Comparison of ENCODE assay signal across 14 cellular contexts in the genomic region with DNA sequence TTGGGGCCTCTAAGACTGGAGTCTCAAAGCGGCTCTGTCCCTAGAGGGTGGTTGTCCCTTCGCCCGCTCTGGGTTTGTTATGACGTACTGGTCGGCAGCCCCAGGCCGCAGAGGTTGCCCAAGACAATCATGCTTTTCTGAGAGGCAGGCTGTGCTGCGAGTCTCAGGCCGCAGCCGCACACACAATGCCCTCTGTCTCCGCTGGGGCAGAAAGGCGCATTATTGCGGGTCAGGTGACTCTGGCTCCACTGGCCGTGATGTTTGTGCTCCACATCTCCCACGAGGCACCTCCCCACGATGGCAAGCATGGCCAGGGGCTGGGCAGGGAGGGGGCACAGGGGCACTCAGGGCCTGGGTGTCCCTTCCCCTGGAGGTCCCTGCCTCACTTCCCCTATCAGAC. TPM values are rescaled to one million over a fixed set of nuclear protein-coding genes. Genes with fewer than 3 reads are reported as not detected.
A peak's percentile ranks its signal among the peaks of the same experiment; 100 is the strongest.
DNase-seq lines count a peak whose midpoint lies in the region; ATAC-seq and TF ChIP-seq lines count a peak whose summit lies in the region.
"Had no signal": no experiment of that assay in that cellular context is flagged by ENCODE, and none has a peak within 500 bp of the region (broad histone marks: within the 10 kb centered on the region; RNA-seq: fewer than 3 reads in every experiment).

No MANE protein-coding gene starts in this region.

- no peak overlapping the region for H3K4me3 ChIP-seq in esophagus squamous epithelium
- H3K4me3 ChIP-seq in neuronal stem cell (ENCODE audit: low read length in 2 of 2) = no peak overlapping the region
- no peak overlapping the region for H3K4me3 ChIP-seq in thyroid gland (replicated peaks in 1 of 3)
- H3K4me3 ChIP-seq in mucosa of descending colon = no peak overlapping the region

- 87 to 96% methylated on average over 5 to 14 of the region's 15 CpGs for WGBS in esophagus squamous epithelium, 2 donors
- no CpG with 5 or more reads among the region's 15 CpGs for WGBS in neuronal stem cell (ENCODE audit: extremely low coverage in 2 of 2, insufficient read length in 2 of 2, insufficient replicate concordance in 1 of 2), 2 donors
- WGBS in thyroid gland, 2 donors = 84 to 98% methylated on average over 12 to 15 of the region's 15 CpGs

- H3K79me1 ChIP-seq in neuronal stem cell (ENCODE audit: low read depth, low read length) = no peaks in the 10 kb centered on the region

- no peak overlapping the region for H3K4me2 ChIP-seq in neuronal stem cell (ENCODE audit: insufficient read depth, low read length, poor library complexity, severe bottlenecking)

- no peak overlapping the region for H3K4ac ChIP-seq in neuronal stem cell (ENCODE audit: low read length)

- no peak overlapping the region for H4K8ac ChIP-seq in neuronal stem cell (ENCODE audit: low read depth, low read length)

- H3K9me3 ChIP-seq in esophagus squamous epithelium (no peaks in the 10 kb centered on the region), neuronal stem cell (replicated peaks in 1 of 2; ENCODE audit: control insufficient read depth in 2 of 2, insufficient read depth in 1 of 2, low read depth in 1 of 2, low read length in 2 of 2) (no peaks in the 10 kb centered on the region), thyroid gland (no peaks in the 10 kb centered on the region), mucosa of descending colon (no peaks in the 10 kb centered on the region)

- intact Hi-C loops in esophagus squamous epithelium (cut with DNase I) = no loop called here
- intact Hi-C loops in thyroid gland (cut with DNase I) = no loop called here
- intact Hi-C loops in mucosa of descending colon (cut with DNase I, micrococcal nuclease) = no loop called here

- peak overlapping the region; percentile 5 for H2BK12ac ChIP-seq in neuronal stem cell (ENCODE audit: low read length)

- H3K27me3 ChIP-seq in esophagus squamous epithelium (no peaks in the 10 kb centered on the region), neuronal stem cell (ENCODE audit: control insufficient read depth in 3 of 3, insufficient read depth in 3 of 3, low read depth in 1 of 3, low read length in 3 of 3) (peaks cover 0 to 21% (median 1%) of the 10 kb centered on the region in 3 experiments), thyroid gland (no peaks in the 10 kb centered on the region)

- TF ChIP-seq CTCF in esophagus squamous epithelium (IDR thresholded peaks at IDR 0.05) (no peak), thyroid gland (IDR thresholded peaks at IDR 0.05) (no peak), omental fat pad (IDR thresholded peaks at IDR 0.05) (no peak), mucosa of descending colon (IDR thresholded peaks at IDR 0.05) (no peak)

- H2BK15ac ChIP-seq in neuronal stem cell (ENCODE audit: low read length) = peak overlapping the region; percentile 52

- DNase-seq in anterior cingulate cortex (lab: John Stamatoyannopoulos, UW) (peak in 55 of 58 donors; percentile 29 to 96 (median 80)), esophagus squamous epithelium (lab: John Stamatoyannopoulos, UW) (no peak), neuronal stem cell (ENCODE audit: low spot score) (no peak), thyroid gland (peak in 1 of 2 donors; percentile 39), omental fat pad (ENCODE audit: low spot score) (no peak), mucosa of descending colon (no peak)
- DNase-seq in stimulated activated CD4-positive, alpha-beta T cell treated with anti-CD3 and anti-CD28 coated beads, Interleukin-12 subunit alpha, Interleukin-12 subunit beta, amount 100 ng/mL, for 4 hours = no peak
- DNase-seq: activated CD8-positive, alpha-beta T cell treated with anti-CD3 and anti-CD28 coated beads, Interleukin-2, amount 10 ng/mL, durations not matched to agents 7 days and 5 days; activated naive CD4-positive, alpha-beta T cell treated with anti-CD3 and anti-CD28 coated beads for 36 hours; CD4-positive, alpha-beta memory T cell; left colon; NCI-H1417 treated with DMSO at 0.1 percent for 48 hours; stimulated activated CD4-positive, alpha-beta T cell treated with anti-CD3 and anti-CD28 coated beads, Interleukin-4, amount 100 ng/mL, for 1 hour had no signal

- H3K27ac ChIP-seq in esophagus squamous epithelium (peak overlapping the region; percentile 84 to 91 (median 88)), neuronal stem cell (replicated peaks; ENCODE audit: low read length) (no peak overlapping the region), thyroid gland (peak overlapping the region; percentile 85 to 99 (median 93))

- peak overlapping the region; percentile 45 for H2AFZ ChIP-seq in neuronal stem cell (ENCODE audit: low read length)

- peaks cover 37 to 63% (median 38%) of the 10 kb centered on the region in 3 donors for H3K4me1 ChIP-seq in esophagus squamous epithelium
- H3K4me1 ChIP-seq in neuronal stem cell (ENCODE audit: control insufficient read depth in 2 of 2, insufficient read depth in 1 of 2, low read depth in 1 of 2, low read length in 2 of 2) = peaks cover 0 to 20% of the 10 kb centered on the region in 2 donors
- H3K4me1 ChIP-seq in thyroid gland = peaks cover 20 to 43% of the 10 kb centered on the region in 2 donors
- peaks cover 15% of the 10 kb centered on the region for H3K4me1 ChIP-seq in mucosa of descending colon (ENCODE audit: low read depth)

- no peak overlapping the region for H3K9ac ChIP-seq in neuronal stem cell (ENCODE audit: low read depth, low read length, poor library complexity)

- TF ChIP-seq POLR2A in esophagus squamous epithelium (IDR thresholded peaks at IDR 0.05) (no peak), thyroid gland (IDR thresholded peaks at IDR 0.05) (no peak)

- H3K18ac ChIP-seq in neuronal stem cell (ENCODE audit: low read length) = peak overlapping the region; percentile 39

- no peak overlapping the region for H3K14ac ChIP-seq in neuronal stem cell (ENCODE audit: low read length)

- H4K91ac ChIP-seq in neuronal stem cell (ENCODE audit: low read depth, low read length, poor library complexity) = no peak overlapping the region

- no peak overlapping the region for H2BK120ac ChIP-seq in neuronal stem cell (ENCODE audit: low read depth, low read length)

- H3K36me3 ChIP-seq in esophagus squamous epithelium (no peaks in the 10 kb centered on the region), neuronal stem cell (replicated peaks in 1 of 2; ENCODE audit: control insufficient read depth in 2 of 2, insufficient read depth in 2 of 2, low read length in 2 of 2) (no peaks in the 10 kb centered on the region), thyroid gland (no peaks in the 10 kb centered on the region), mucosa of descending colon (ENCODE audit: low read depth) (no peaks in the 10 kb centered on the region)

- ATAC-seq in omental fat pad (ENCODE audit: low FRiP score) = no peak
- ATAC-seq in mucosa of descending colon = no peak
- ATAC-seq: activated CD8-positive, alpha-beta T cell treated with anti-CD3 and anti-CD28 coated beads, Interleukin-2, amount 10 ng/mL, durations not matched to agents 7 days and 5 days; stimulated activated memory B cell treated with anti-CD40 and anti-IgM and Interleukin-4, amounts not matched to agents 10 μg/mL and 1 μg/mL and 100 μg/mL, for 72 hours had no signal

- H2AK5ac ChIP-seq in neuronal stem cell (ENCODE audit: low read depth, low read length) = no peak overlapping the region

- no peak overlapping the region for H2BK5ac ChIP-seq in neuronal stem cell (ENCODE audit: low read length)

- no peak overlapping the region for H3K23ac ChIP-seq in neuronal stem cell (ENCODE audit: low read depth, low read length, poor library complexity)

RNA-seq across cellular contexts. Expression of a gene that starts 21.0 kb away (rescaled TPM):
- 10 to 100 TPM; 44.6 to 87.8 (median 60.8) TPM for total RNA-seq in esophagus squamous epithelium
- polyA plus RNA-seq in neuronal stem cell (2013, experiment 1 of 2) = 66.9 TPM
- 64.7 TPM for polyA plus RNA-seq in neuronal stem cell (2013, experiment 2 of 2)
- 10 to 100 TPM; 41.0 to 83.0 (median 54.6) TPM for total RNA-seq in thyroid gland
- 10 to 100 TPM; 29.6 to 45.9 (median 37.5) TPM for total RNA-seq in omental fat pad
- total RNA-seq in mucosa of descending colon = 10 to 100 TPM; 72.0 to 96.6 (median 91.4) TPM

Comparison
In these comparisons a context has a peak if more than half of its experiments do, and no peak if none do; other contexts are left out.
1. DNase-seq: peak in anterior cingulate cortex (55 of 58); none in esophagus squamous epithelium (single experiment), neuronal stem cell (single experiment), omental fat pad (single experiment), mucosa of descending colon (0 of 3) and stimulated activated CD4-positive, alpha-beta T cell treated with anti-CD3 and anti-CD28 coated beads, Interleukin-12 subunit alpha, Interleukin-12 subunit beta, amount 100 ng/mL, for 4 hours (single experiment).